In the genomic region with DNA sequence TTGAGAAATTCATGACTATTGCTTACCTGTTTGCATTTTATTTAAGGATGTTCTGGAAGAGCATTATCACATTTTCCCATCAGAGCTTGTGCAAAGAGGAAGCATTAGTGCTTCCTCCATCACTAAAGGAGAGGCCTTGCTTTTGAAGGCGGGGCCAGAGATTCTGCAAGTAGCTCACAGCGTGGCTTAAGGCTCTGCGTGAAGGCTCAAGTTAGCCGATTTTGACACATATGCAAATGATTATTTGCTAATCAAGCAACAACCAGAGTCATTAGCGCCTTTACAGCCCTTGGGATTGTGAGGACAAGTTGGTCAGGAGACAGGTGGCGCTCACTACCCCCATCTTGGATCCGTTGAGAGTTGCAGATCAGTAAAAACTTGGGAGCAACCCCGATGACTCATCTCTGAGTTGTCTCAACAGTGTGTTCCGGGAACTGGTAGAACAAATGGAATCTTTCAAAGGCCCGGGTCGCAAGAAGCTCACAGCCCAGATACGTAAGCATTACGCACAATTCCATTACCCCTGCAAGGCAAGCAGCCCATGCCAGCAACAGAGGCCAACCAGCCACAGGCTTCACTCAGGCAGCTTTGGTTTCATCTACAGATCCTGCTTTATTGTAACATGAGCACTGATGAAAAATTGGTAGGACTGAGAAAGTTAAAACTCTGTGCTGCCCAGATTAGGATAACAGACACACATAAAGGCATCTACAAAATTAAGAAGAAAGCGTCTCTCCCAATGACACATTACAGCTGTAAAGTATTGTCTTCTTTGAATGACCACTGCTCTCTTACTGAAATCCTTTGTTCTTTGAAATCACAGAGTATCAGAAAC, we compare ENCODE assay signal across 1 cellular context.
A peak's percentile ranks its signal among the peaks of the same experiment; 100 is the strongest.
TF ChIP-seq lines count a peak whose summit lies in the region.

No MANE protein-coding gene starts in this region.

TF ChIP-seq in HepG2, 621 proteins besides CTCF, POLR2A, EP300 and RAD21 (continued from another document and continues in another):
- TF ChIP-seq, protein P1, sequence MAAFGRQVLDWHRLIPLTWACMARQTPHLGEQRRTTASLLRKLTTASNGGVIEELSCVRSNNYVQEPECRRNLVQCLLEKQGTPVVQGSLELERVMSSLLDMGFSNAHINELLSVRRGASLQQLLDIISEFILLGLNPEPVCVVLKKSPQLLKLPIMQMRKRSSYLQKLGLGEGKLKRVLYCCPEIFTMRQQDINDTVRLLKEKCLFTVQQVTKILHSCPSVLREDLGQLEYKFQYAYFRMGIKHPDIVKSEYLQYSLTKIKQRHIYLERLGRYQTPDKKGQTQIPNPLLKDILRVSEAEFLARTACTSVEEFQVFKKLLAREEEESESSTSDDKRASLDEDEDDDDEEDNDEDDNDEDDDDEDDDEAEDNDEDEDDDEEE (CRISPR knock-in tag; IDR thresholded peaks at IDR 0.05): peak; percentile 56; the same call in 1 of the 2 replicates
- TF ChIP-seq, protein P2, sequence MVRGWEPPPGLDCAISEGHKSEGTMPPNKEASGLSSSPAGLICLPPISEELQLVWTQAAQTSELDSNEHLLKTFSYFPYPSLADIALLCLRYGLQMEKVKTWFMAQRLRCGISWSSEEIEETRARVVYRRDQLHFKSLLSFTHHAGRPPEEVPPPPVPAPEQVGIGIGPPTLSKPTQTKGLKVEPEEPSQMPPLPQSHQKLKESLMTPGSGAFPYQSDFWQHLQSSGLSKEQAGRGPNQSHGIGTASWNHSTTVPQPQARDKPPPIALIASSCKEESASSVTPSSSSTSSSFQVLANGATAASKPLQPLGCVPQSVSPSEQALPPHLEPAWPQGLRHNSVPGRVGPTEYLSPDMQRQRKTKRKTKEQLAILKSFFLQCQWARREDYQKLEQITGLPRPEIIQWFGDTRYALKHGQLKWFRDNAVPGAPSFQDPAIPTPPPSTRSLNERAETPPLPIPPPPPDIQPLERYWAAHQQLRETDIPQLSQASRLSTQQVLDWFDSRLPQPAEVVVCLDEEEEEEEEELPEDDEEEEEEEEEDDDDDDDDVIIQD (CRISPR knock-in tag; IDR thresholded peaks at IDR 0.05; ENCODE audit: low read depth): peak; percentile 95
- TF ChIP-seq ZNF24 (IDR thresholded peaks at IDR 0.05): no peak; the same call in none of the 2 replicates
- no peak for TF ChIP-seq SRSF1 (optimal IDR thresholded peaks at IDR 0.05; ENCODE audit: low read depth, low read length)
- no peak for TF ChIP-seq ZNF446 (CRISPR knock-in tag; IDR thresholded peaks at IDR 0.05)
- no peak for TF ChIP-seq ZNF468 (CRISPR knock-in tag; IDR thresholded peaks at IDR 0.05)
- no peak for TF ChIP-seq ZNF33A (CRISPR knock-in tag; IDR thresholded peaks at IDR 0.05; ENCODE audit: borderline replicate concordance)
- TF ChIP-seq GFI1 (CRISPR knock-in tag; IDR thresholded peaks at IDR 0.05; ENCODE audit: borderline replicate concordance): no peak
- no peak for TF ChIP-seq KAT7 (CRISPR knock-in tag; IDR thresholded peaks at IDR 0.05; ENCODE audit: borderline replicate concordance)
- TF ChIP-seq ZNF713 (CRISPR knock-in tag; IDR thresholded peaks at IDR 0.05): no peak
- TF ChIP-seq ZNF652 (CRISPR knock-in tag; IDR thresholded peaks at IDR 0.05; ENCODE audit: borderline replicate concordance, low read depth): no peak
- TF ChIP-seq ZNF792 (CRISPR knock-in tag; IDR thresholded peaks at IDR 0.05): peak; percentile 70
- TF ChIP-seq ZFY (CRISPR knock-in tag; IDR thresholded peaks at IDR 0.05): no peak; the same call in 1 of the 2 replicates
- TF ChIP-seq NR2F1 (CRISPR knock-in tag; IDR thresholded peaks at IDR 0.05): no peak
- no peak; the same call in 1 of the 2 replicates for TF ChIP-seq JDP2 (CRISPR knock-in tag; IDR thresholded peaks at IDR 0.05; ENCODE audit: borderline replicate concordance)
- TF ChIP-seq, protein P3, sequence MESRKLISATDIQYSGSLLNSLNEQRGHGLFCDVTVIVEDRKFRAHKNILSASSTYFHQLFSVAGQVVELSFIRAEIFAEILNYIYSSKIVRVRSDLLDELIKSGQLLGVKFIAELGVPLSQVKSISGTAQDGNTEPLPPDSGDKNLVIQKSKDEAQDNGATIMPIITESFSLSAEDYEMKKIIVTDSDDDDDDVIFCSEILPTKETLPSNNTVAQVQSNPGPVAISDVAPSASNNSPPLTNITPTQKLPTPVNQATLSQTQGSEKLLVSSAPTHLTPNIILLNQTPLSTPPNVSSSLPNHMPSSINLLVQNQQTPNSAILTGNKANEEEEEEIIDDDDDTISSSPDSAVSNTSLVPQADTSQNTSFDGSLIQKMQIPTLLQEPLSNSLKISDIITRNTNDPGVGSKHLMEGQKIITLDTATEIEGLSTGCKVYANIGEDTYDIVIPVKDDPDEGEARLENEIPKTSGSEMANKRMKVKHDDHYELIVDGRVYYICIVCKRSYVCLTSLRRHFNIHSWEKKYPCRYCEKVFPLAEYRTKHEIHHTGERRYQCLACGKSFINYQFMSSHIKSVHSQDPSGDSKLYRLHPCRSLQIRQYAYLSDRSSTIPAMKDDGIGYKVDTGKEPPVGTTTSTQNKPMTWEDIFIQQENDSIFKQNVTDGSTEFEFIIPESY (CRISPR knock-in tag; IDR thresholded peaks at IDR 0.05): peak; percentile 83
- 0 out of 2 replicates have a peak, but pooled peaks have one; percentile 52 for TF ChIP-seq ADNP (CRISPR knock-in tag; IDR thresholded peaks at IDR 0.05)
- TF ChIP-seq ZNF790 (CRISPR knock-in tag; IDR thresholded peaks at IDR 0.05; ENCODE audit: borderline replicate concordance): no peak
- peak; percentile 93 for TF ChIP-seq ZNF205 (CRISPR knock-in tag; IDR thresholded peaks at IDR 0.05)
- peak; percentile 57; the same call in 1 of the 2 replicates for TF ChIP-seq ZNF264 (CRISPR knock-in tag; IDR thresholded peaks at IDR 0.05)
- peak; percentile 55; the same call in 1 of the 2 replicates for TF ChIP-seq ZNF614 (CRISPR knock-in tag; IDR thresholded peaks at IDR 0.05; ENCODE audit: borderline replicate concordance)
- no peak for TF ChIP-seq FLYWCH1 (CRISPR knock-in tag; IDR thresholded peaks at IDR 0.05)
- TF ChIP-seq SP2 (CRISPR knock-in tag; IDR thresholded peaks at IDR 0.05): no peak
- peak; percentile 75; the same call in 1 of the 2 replicates for TF ChIP-seq ETV5 (CRISPR knock-in tag; IDR thresholded peaks at IDR 0.05; ENCODE audit: borderline replicate concordance)
- TF ChIP-seq, protein P4, sequence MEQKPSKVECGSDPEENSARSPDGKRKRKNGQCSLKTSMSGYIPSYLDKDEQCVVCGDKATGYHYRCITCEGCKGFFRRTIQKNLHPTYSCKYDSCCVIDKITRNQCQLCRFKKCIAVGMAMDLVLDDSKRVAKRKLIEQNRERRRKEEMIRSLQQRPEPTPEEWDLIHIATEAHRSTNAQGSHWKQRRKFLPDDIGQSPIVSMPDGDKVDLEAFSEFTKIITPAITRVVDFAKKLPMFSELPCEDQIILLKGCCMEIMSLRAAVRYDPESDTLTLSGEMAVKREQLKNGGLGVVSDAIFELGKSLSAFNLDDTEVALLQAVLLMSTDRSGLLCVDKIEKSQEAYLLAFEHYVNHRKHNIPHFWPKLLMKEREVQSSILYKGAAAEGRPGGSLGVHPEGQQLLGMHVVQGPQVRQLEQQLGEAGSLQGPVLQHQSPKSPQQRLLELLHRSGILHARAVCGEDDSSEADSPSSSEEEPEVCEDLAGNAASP (CRISPR knock-in tag; IDR thresholded peaks at IDR 0.05; ENCODE audit: borderline replicate concordance): peak; percentile 68
- peak; percentile 90 for TF ChIP-seq ASH2L (IDR thresholded peaks at IDR 0.05; ENCODE audit: insufficient read length, low read depth, low read length)
- TF ChIP-seq CREB1 (IDR thresholded peaks at IDR 0.05): peak; percentile 91
- TF ChIP-seq CREB1 (CRISPR knock-in tag; IDR thresholded peaks at IDR 0.05): peak; percentile 85; the same call in 1 of the 2 replicates
- TF ChIP-seq ZNF709 (CRISPR knock-in tag; IDR thresholded peaks at IDR 0.05): 0 out of 2 replicates have a peak, but pooled peaks have one; percentile 65
- TF ChIP-seq, protein P5, sequence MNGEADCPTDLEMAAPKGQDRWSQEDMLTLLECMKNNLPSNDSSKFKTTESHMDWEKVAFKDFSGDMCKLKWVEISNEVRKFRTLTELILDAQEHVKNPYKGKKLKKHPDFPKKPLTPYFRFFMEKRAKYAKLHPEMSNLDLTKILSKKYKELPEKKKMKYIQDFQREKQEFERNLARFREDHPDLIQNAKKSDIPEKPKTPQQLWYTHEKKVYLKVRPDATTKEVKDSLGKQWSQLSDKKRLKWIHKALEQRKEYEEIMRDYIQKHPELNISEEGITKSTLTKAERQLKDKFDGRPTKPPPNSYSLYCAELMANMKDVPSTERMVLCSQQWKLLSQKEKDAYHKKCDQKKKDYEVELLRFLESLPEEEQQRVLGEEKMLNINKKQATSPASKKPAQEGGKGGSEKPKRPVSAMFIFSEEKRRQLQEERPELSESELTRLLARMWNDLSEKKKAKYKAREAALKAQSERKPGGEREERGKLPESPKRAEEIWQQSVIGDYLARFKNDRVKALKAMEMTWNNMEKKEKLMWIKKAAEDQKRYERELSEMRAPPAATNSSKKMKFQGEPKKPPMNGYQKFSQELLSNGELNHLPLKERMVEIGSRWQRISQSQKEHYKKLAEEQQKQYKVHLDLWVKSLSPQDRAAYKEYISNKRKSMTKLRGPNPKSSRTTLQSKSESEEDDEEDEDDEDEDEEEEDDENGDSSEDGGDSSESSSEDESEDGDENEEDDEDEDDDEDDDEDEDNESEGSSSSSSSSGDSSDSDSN (CRISPR knock-in tag; IDR thresholded peaks at IDR 0.05): no peak; the same call in 1 of the 2 replicates
- TF ChIP-seq SKI (IDR thresholded peaks at IDR 0.05; ENCODE audit: partially characterized antibody): peak; percentile 46
- TF ChIP-seq PAX8 (CRISPR knock-in tag; IDR thresholded peaks at IDR 0.05; ENCODE audit: borderline replicate concordance): no peak
- TF ChIP-seq, protein P6, sequence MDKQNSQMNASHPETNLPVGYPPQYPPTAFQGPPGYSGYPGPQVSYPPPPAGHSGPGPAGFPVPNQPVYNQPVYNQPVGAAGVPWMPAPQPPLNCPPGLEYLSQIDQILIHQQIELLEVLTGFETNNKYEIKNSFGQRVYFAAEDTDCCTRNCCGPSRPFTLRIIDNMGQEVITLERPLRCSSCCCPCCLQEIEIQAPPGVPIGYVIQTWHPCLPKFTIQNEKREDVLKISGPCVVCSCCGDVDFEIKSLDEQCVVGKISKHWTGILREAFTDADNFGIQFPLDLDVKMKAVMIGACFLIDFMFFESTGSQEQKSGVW (CRISPR knock-in tag; IDR thresholded peaks at IDR 0.05; ENCODE audit: borderline replicate concordance): no peak
- TF ChIP-seq, protein P7, sequence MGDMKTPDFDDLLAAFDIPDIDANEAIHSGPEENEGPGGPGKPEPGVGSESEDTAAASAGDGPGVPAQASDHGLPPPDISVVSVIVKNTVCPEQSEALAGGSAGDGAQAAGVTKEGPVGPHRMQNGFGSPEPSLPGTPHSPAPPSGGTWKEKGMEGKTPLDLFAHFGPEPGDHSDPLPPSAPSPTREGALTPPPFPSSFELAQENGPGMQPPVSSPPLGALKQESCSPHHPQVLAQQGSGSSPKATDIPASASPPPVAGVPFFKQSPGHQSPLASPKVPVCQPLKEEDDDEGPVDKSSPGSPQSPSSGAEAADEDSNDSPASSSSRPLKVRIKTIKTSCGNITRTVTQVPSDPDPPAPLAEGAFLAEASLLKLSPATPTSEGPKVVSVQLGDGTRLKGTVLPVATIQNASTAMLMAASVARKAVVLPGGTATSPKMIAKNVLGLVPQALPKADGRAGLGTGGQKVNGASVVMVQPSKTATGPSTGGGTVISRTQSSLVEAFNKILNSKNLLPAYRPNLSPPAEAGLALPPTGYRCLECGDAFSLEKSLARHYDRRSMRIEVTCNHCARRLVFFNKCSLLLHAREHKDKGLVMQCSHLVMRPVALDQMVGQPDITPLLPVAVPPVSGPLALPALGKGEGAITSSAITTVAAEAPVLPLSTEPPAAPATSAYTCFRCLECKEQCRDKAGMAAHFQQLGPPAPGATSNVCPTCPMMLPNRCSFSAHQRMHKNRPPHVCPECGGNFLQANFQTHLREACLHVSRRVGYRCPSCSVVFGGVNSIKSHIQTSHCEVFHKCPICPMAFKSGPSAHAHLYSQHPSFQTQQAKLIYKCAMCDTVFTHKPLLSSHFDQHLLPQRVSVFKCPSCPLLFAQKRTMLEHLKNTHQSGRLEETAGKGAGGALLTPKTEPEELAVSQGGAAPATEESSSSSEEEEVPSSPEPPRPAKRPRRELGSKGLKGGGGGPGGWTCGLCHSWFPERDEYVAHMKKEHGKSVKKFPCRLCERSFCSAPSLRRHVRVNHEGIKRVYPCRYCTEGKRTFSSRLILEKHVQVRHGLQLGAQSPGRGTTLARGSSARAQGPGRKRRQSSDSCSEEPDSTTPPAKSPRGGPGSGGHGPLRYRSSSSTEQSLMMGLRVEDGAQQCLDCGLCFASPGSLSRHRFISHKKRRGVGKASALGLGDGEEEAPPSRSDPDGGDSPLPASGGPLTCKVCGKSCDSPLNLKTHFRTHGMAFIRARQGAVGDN (CRISPR knock-in tag; IDR thresholded peaks at IDR 0.05): no peak; the same call in 1 of the 2 replicates
- no peak for TF ChIP-seq KDM6A (CRISPR knock-in tag; IDR thresholded peaks at IDR 0.05; ENCODE audit: low read depth)
- peak; percentile 55; the same call in 1 of the 2 replicates for TF ChIP-seq ISL2 (CRISPR knock-in tag; IDR thresholded peaks at IDR 0.05)
- TF ChIP-seq FOXP1 (IDR thresholded peaks at IDR 0.05): no peak
- TF ChIP-seq FOXP1 (CRISPR knock-in tag; IDR thresholded peaks at IDR 0.05): 0 out of 2 replicates have a peak, but pooled peaks have one; percentile 53
- TF ChIP-seq FIP1L1 (IDR thresholded peaks at IDR 0.05; ENCODE audit: borderline replicate concordance, insufficient read depth, low read depth, low read length): no peak
- TF ChIP-seq KDM5B (CRISPR knock-in tag; IDR thresholded peaks at IDR 0.05; ENCODE audit: borderline replicate concordance): no peak
- TF ChIP-seq, protein P8, sequence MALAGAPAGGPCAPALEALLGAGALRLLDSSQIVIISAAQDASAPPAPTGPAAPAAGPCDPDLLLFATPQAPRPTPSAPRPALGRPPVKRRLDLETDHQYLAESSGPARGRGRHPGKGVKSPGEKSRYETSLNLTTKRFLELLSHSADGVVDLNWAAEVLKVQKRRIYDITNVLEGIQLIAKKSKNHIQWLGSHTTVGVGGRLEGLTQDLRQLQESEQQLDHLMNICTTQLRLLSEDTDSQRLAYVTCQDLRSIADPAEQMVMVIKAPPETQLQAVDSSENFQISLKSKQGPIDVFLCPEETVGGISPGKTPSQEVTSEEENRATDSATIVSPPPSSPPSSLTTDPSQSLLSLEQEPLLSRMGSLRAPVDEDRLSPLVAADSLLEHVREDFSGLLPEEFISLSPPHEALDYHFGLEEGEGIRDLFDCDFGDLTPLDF (CRISPR knock-in tag; IDR thresholded peaks at IDR 0.05): no peak
- TF ChIP-seq TSC22D2 (CRISPR knock-in tag; IDR thresholded peaks at IDR 0.05; ENCODE audit: borderline replicate concordance): no peak
- TF ChIP-seq CEBPB (IDR thresholded peaks at IDR 0.05; ENCODE audit: borderline replicate concordance, low read depth, low read length): peak; percentile 48; the same call in 1 of the 2 replicates
- TF ChIP-seq MBNL3 (CRISPR knock-in tag; conservative IDR thresholded peaks at IDR 0.05): no peak
- TF ChIP-seq ZSCAN31 (CRISPR knock-in tag; IDR thresholded peaks at IDR 0.05; ENCODE audit: low read depth): 0 out of 2 replicates have a peak, but pooled peaks have one; percentile 54
- no peak for TF ChIP-seq KMT2B (CRISPR knock-in tag; IDR thresholded peaks at IDR 0.05)
- no peak for TF ChIP-seq DMAP1 (CRISPR knock-in tag; IDR thresholded peaks at IDR 0.05)
- 0 out of 2 replicates have a peak, but pooled peaks have one; percentile 76 for TF ChIP-seq KLF13 (CRISPR knock-in tag; IDR thresholded peaks at IDR 0.05)
- TF ChIP-seq PRMT3 (CRISPR knock-in tag; IDR thresholded peaks at IDR 0.05; ENCODE audit: borderline replicate concordance, low read depth): peak; percentile 75; the same call in 1 of the 2 replicates
